8 cellular contexts compared by ENCODE assay signal in genomic region chr4:26081795-26082498, GRCh38.
DNase-seq lines count a peak whose midpoint lies in the region; ATAC-seq, FAIRE-seq and TF ChIP-seq lines count a peak whose summit lies in the region.

No MANE protein-coding gene starts in this region.

- peaks cover 58% of the 10 kb centered on the region for H3K4me1 Mint-ChIP-seq in activated CD4-positive, alpha-beta T cell treated with anti-CD3 and anti-CD28 coated beads, Interleukin-2, amount 10 ng/mL, durations not matched to agents 7 days and 5 days

- H2BK15ac ChIP-seq in mesenchymal stem cell (ENCODE audit: low read depth, poor library complexity, severe bottlenecking): no peak overlapping the region

- peak; percentile 49 to 89 (median 76) for TF ChIP-seq CTCF in dorsolateral prefrontal cortex (IDR thresholded peaks at IDR 0.05 in 54 of 56, conservative IDR thresholded peaks at IDR 0.05 in 2 of 56; ENCODE audit: low read depth in 1 of 56, partially characterized antibody in 56 of 56)

- H2BK12ac ChIP-seq in mesenchymal stem cell (ENCODE audit: low read length in 2 of 2): no peak overlapping the region

- peaks cover 9% of the 10 kb centered on the region for H3K4me1 ChIP-seq in mesenchymal stem cell (ENCODE audit: control insufficient read depth, insufficient read depth, low read depth, low read length)

- no peak overlapping the region for H3K18ac ChIP-seq in mesenchymal stem cell (ENCODE audit: low read depth in 1 of 2, low read length in 2 of 2)

- ATAC-seq in HG03520 (IDR thresholded peaks at IDR 0.05; ENCODE audit: unreplicated experiment): no peak

- H2BK120ac ChIP-seq in mesenchymal stem cell (ENCODE audit: low read depth, low read length): no peak overlapping the region

- H3K27ac Mint-ChIP-seq in activated CD4-positive, alpha-beta T cell treated with anti-CD3 and anti-CD28 coated beads, Interleukin-2, amount 10 ng/mL, durations not matched to agents 7 days and 5 days: peak overlapping the region; percentile 0

- no peak overlapping the region for H3K4me2 ChIP-seq in mesenchymal stem cell (ENCODE audit: low read length, poor library complexity, severe bottlenecking)

- H2AK5ac ChIP-seq in mesenchymal stem cell (ENCODE audit: low read length, severe bottlenecking): no peak overlapping the region

- H3K14ac ChIP-seq in mesenchymal stem cell (ENCODE audit: low read length in 2 of 2): no peak overlapping the region

- no peak overlapping the region for H2BK5ac ChIP-seq in mesenchymal stem cell (ENCODE audit: low read depth, low read length, poor library complexity, severe bottlenecking)

- CTCF ChIA-PET in activated CD4-positive, alpha-beta T cell treated with anti-CD3 and anti-CD28 coated beads, Interleukin-2, amount 10 ng/mL, durations not matched to agents 7 days and 5 days (lab: Charles Lee): interaction anchor here (0.6 to 2.2 kb wide), 10 partner anchors 9 to 248 kb away, joined by 3 to 7 read pairs (median 4); no protein-coding TSS in a partner anchor

- POLR2A ChIA-PET in activated CD4-positive, alpha-beta T cell treated with anti-CD3 and anti-CD28 coated beads, Interleukin-2, amount 10 ng/mL, durations not matched to agents 7 days and 5 days (lab: Charles Lee): no interaction called here

- H3K4me3 Mint-ChIP-seq in activated CD4-positive, alpha-beta T cell treated with anti-CD3 and anti-CD28 coated beads, Interleukin-2, amount 10 ng/mL, durations not matched to agents 7 days and 5 days: no peak overlapping the region

- peaks cover 0 to 11% (median 0%) of the 10 kb centered on the region in 45 donors for H3K27me3 ChIP-seq in dorsolateral prefrontal cortex
- peaks cover 0 to 54% of the 10 kb centered on the region in 2 experiments for H3K27me3 ChIP-seq in mesenchymal stem cell (ENCODE audit: control insufficient read depth in 1 of 2, insufficient read depth in 1 of 2, low read length in 2 of 2)

- 48% methylated on average over 3 of the region's 6 CpGs for WGBS in mesenchymal stem cell

- H3K27me3 Mint-ChIP-seq in activated CD4-positive, alpha-beta T cell treated with anti-CD3 and anti-CD28 coated beads, Interleukin-2, amount 10 ng/mL, durations not matched to agents 7 days and 5 days: no peaks in the 10 kb centered on the region

- H4K8ac ChIP-seq in mesenchymal stem cell (ENCODE audit: low read length): no peak overlapping the region

- H3K9ac ChIP-seq in mesenchymal stem cell (ENCODE audit: low read length): peak overlapping the region; percentile 15

- no peak overlapping the region for H3K23ac ChIP-seq in mesenchymal stem cell (ENCODE audit: low read length in 2 of 2)

- no peaks in the 10 kb centered on the region for H3K36me3 ChIP-seq in mesenchymal stem cell (ENCODE audit: control insufficient read depth in 1 of 2, insufficient read depth in 2 of 2, low read depth in 1 of 2, low read length in 2 of 2)

- intact Hi-C loops in dorsolateral prefrontal cortex (cut with DNase I): loop anchor here in 1 of 2 donors (2.0 to 10.0 kb wide), 2 partner anchors 239 to 323 kb away; partner anchors contain the start of gene RBPJ

- peak; percentile 14 for DNase-seq in activated CD4-positive, alpha-beta T cell treated with anti-CD3 and anti-CD28 coated beads, Interleukin-2, amount 10 ng/mL, durations not matched to agents 7 days and 5 days
- no peak for DNase-seq in activated CD4-positive, alpha-beta T cell treated with anti-CD3 and anti-CD28 coated beads, Interleukin-2, amount 50 U/mL, for 4 hours
- DNase-seq in LoVo (ENCODE audit: low spot score) (peak; percentile 51), RKO (ENCODE audit: low spot score) (peak; percentile 63), dorsolateral prefrontal cortex (no peak), mesenchymal stem cell (peak; percentile 61), urothelium cell line (ENCODE audit: low spot score) (no peak)

- peaks cover 10% of the 10 kb centered on the region for H3K36me3 Mint-ChIP-seq in activated CD4-positive, alpha-beta T cell treated with anti-CD3 and anti-CD28 coated beads, Interleukin-2, amount 10 ng/mL, durations not matched to agents 7 days and 5 days (ENCODE audit: low read depth)

- no peaks in the 10 kb centered on the region for H3K9me3 ChIP-seq in mesenchymal stem cell (ENCODE audit: control insufficient read depth, low read length)

- H3K79me1 ChIP-seq in mesenchymal stem cell (replicated peaks; ENCODE audit: low read length, poor library complexity, severe bottlenecking): no peaks in the 10 kb centered on the region

- H2AFZ ChIP-seq in mesenchymal stem cell (ENCODE audit: low read depth, low read length): no peak overlapping the region

- no peak overlapping the region for H3K27ac ChIP-seq in dorsolateral prefrontal cortex
- H3K27ac ChIP-seq in mesenchymal stem cell (ENCODE audit: low read length, poor library complexity, severe bottlenecking): no peak overlapping the region

- no peak overlapping the region for H3K4me3 ChIP-seq in dorsolateral prefrontal cortex
- H3K4me3 ChIP-seq in mesenchymal stem cell (ENCODE audit: insufficient read depth in 1 of 2, low read depth in 1 of 2, low read length in 2 of 2): no peak overlapping the region

- no peak overlapping the region for H4K91ac ChIP-seq in mesenchymal stem cell (ENCODE audit: low read length)

- no peak overlapping the region for H3K4ac ChIP-seq in mesenchymal stem cell (ENCODE audit: low read depth in 1 of 2, low read length in 2 of 2)

- H3K9me3 Mint-ChIP-seq in activated CD4-positive, alpha-beta T cell treated with anti-CD3 and anti-CD28 coated beads, Interleukin-2, amount 10 ng/mL, durations not matched to agents 7 days and 5 days: peaks cover 12% of the 10 kb centered on the region

- FAIRE-seq in urothelium cell line (lab: Jason Lieb, UNC): no peak

Comparison
In these comparisons a context has a peak if more than half of its experiments do, and no peak if none do; other contexts are left out.
1. DNase-seq: peak in activated CD4-positive, alpha-beta T cell treated with anti-CD3 and anti-CD28 coated beads, Interleukin-2, amount 10 ng/mL, durations not matched to agents 7 days and 5 days (single experiment), LoVo (single experiment), RKO (single experiment) and mesenchymal stem cell (single experiment); none in activated CD4-positive, alpha-beta T cell treated with anti-CD3 and anti-CD28 coated beads, Interleukin-2, amount 50 U/mL, for 4 hours (0 of 2), dorsolateral prefrontal cortex (0 of 10) and urothelium cell line (single experiment).